Comparison of ENCODE assay signal across 1 cellular context in the genomic region with DNA sequence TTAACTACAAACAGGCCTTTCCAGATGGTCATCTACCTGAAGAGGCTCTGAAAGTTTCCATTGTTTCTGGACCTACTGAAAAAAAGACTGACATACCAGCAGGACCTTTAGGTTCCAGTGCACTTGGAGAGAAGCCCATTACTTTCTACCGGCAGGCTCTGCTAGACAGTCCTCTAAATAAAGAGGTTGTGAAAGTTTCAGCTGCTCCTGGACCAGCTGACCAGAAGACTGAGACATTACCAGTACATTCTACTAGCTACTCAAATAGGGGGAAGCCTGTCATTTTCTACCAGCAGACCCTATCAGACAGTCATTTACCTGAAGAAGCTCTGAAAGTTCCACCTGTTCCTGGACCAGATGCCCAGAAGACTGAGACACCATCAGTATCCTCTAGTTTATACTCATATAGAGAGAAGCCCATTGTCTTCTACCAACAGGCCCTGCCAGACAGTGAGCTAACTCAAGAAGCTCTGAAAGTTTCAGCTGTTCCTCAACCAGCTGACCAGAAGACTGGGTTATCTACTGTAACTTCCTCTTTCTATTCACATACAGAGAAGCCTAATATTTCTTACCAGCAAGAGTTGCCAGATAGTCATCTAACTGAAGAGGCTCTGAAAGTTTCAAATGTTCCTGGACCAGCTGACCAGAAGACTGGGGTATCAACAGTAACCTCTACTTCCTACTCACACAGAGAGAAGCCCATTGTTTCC.
A peak's percentile ranks its signal among the peaks of the same experiment; 100 is the strongest.
TF ChIP-seq lines count a peak whose summit lies in the region.

No MANE protein-coding gene starts in this region.

TF ChIP-seq in K562, 482 proteins besides CTCF, POLR2A, EP300 and RAD21 (continued from another document):
- TF ChIP-seq ILK (tag; IDR thresholded peaks at IDR 0.05; ENCODE audit: borderline replicate concordance, low read depth) (no peak), HMBOX1 (IDR thresholded peaks at IDR 0.05) (peak; percentile 98), SOX6 (IDR thresholded peaks at IDR 0.05) (peak; percentile 54; the same call in 1 of the 2 replicates), HNRNPUL1 (IDR thresholded peaks at IDR 0.05; ENCODE audit: low read length) (no peak)
